29 cellular contexts compared by ENCODE assay signal in genomic region chr5:149041242-149041641, GRCh38. TPM values are rescaled to one million over a fixed set of nuclear protein-coding genes. Genes with fewer than 3 reads are reported as not detected.
A peak's percentile ranks its signal among the peaks of the same experiment; 100 is the strongest.
DNase-seq lines count a peak whose midpoint lies in the region; ATAC-seq, FAIRE-seq and TF ChIP-seq lines count a peak whose summit lies in the region.
"Had no signal": no experiment of that assay in that cellular context is flagged by ENCODE, and none has a peak within 500 bp of the region (broad histone marks: within the 10 kb centered on the region; RNA-seq: fewer than 3 reads in every experiment).

No MANE protein-coding gene starts in this region.

- no peak for DNase-seq in right cardiac atrium
- no peak for DNase-seq in left ventricle myocardium superior
- peak in 5 of 61 donors; percentile 3 to 30 (median 14) for DNase-seq in caudate nucleus (lab: John Stamatoyannopoulos, UW)
- peak; percentile 70 for DNase-seq in esophagus muscularis mucosa (ENCODE audit: extremely low spot score)
- no peak for DNase-seq in urothelium cell line (ENCODE audit: low spot score)
- DNase-seq in NCI-H345 treated with DMSO at 0.1 percent for 48 hours (lab: John Stamatoyannopoulos, UW; ENCODE audit: unreplicated experiment): no peak
- DNase-seq in thyroid gland: no peak
- no peak for DNase-seq in iPS-NIHi7 (ENCODE audit: extremely low spot score)
- DNase-seq: CD4-positive, alpha-beta memory T cell; COR-L47; DMS53; GOT3; HCEC 1CT; Kasumi-1; NCI-H1105 treated with DMSO at 0.1 percent for 48 hours; NCI-H146; NCI-H1930; NCI-H2107; NCI-H446 treated with DMSO at 0.1 percent for 48 hours; NCI-H526; NCI-H82; NK-92 treated with Interleukin-12 subunit alpha and Interleukin-12 subunit beta, amount 100 ng/mL, for 24 hours; PC-9; RPMI8226; SHP77 had no signal

- no peaks in the 10 kb centered on the region for H3K9me3 ChIP-seq in right cardiac atrium (ENCODE audit: control insufficient read depth, low read length)
- H3K9me3 ChIP-seq in esophagus muscularis mucosa: no peaks in the 10 kb centered on the region
- no peaks in the 10 kb centered on the region for H3K9me3 ChIP-seq in thyroid gland
- H3K9me3 ChIP-seq: BLaER1 had no signal

- WGBS in right cardiac atrium: 68% methylated on average over 5 of the region's 5 CpGs
- 81% methylated on average over 5 of the region's 5 CpGs for WGBS in esophagus muscularis mucosa
- 76 to 87% methylated on average over 5 of the region's 5 CpGs for WGBS in thyroid gland, 2 donors

- no peak for ATAC-seq in right cardiac atrium
- ATAC-seq in left ventricle myocardium superior: no peak
- ATAC-seq: K562 had no signal

- TF ChIP-seq CTCF in esophagus muscularis mucosa (IDR thresholded peaks at IDR 0.05) (no peak), thyroid gland (IDR thresholded peaks at IDR 0.05) (no peak)

- no peak for TF ChIP-seq EP300 in esophagus muscularis mucosa (IDR thresholded peaks at IDR 0.05)

- H3K4me1 ChIP-seq in right cardiac atrium (ENCODE audit: control insufficient read depth, insufficient read depth, low read length) (peaks cover 3% of the 10 kb centered on the region), esophagus muscularis mucosa (no peaks in the 10 kb centered on the region), thyroid gland (no peaks in the 10 kb centered on the region)

- H3K27me3 ChIP-seq in right cardiac atrium (ENCODE audit: control insufficient read depth, insufficient read depth): no peaks in the 10 kb centered on the region
- H3K27me3 ChIP-seq in esophagus muscularis mucosa: no peaks in the 10 kb centered on the region
- no peaks in the 10 kb centered on the region for H3K27me3 ChIP-seq in thyroid gland
- H3K27me3 ChIP-seq: BLaER1 had no signal

- FAIRE-seq in urothelium cell line (lab: Jason Lieb, UNC): peak; percentile 52
- FAIRE-seq: G401.6, HTR-8/SVneo, K562 had no signal

- peaks cover 0 to 5% (median 0%) of the 10 kb centered on the region in 4 donors for H3K36me3 ChIP-seq in esophagus muscularis mucosa
- no peaks in the 10 kb centered on the region for H3K36me3 ChIP-seq in thyroid gland
- H3K36me3 ChIP-seq: BLaER1 had no signal

- H3K27ac ChIP-seq in right cardiac atrium (ENCODE audit: low read length) (peak overlapping the region; percentile 13), caudate nucleus (ENCODE audit: low read depth, low read length) (peak overlapping the region; percentile 7), esophagus muscularis mucosa (replicated peaks in 1 of 4) (no peak overlapping the region), thyroid gland (no peak overlapping the region)
- H3K27ac ChIP-seq: BLaER1, PC-9 had no signal

- H3K4me3 ChIP-seq in right cardiac atrium (ENCODE audit: low read length) (no peak overlapping the region), esophagus muscularis mucosa (no peak overlapping the region), thyroid gland (replicated peaks in 1 of 3) (no peak overlapping the region)
- H3K4me3 ChIP-seq: BLaER1, K562, PC-9 had no signal

- TF ChIP-seq POLR2A in esophagus muscularis mucosa (IDR thresholded peaks at IDR 0.05; ENCODE audit: low read depth) (no peak), thyroid gland (IDR thresholded peaks at IDR 0.05) (no peak)

- intact Hi-C loops in right cardiac atrium (cut with DNase I): loop anchor here in 1 of 4 donors (5.0 kb wide), 1 partner anchor 214 kb away; the partner anchor contains the start of gene ADRB2
- intact Hi-C loops in left ventricle myocardium superior (cut with micrococcal nuclease): no loop called here
- intact Hi-C loops in esophagus muscularis mucosa (cut with DNase I): no loop called here
- intact Hi-C loops in thyroid gland (cut with DNase I): no loop called here

RNA-seq across cellular contexts. Expression of gene SH3TC2, which starts 21.6 kb away (rescaled TPM):
- total RNA-seq in right cardiac atrium (10 to 100 TPM in 3 of 4 donors, 1 to 10 TPM in 1; 6.7 to 17.9 (median 14.7) TPM), left ventricle myocardium superior (15.7 TPM), esophagus muscularis mucosa (1 to 10 TPM in 3 of 4 donors, under 1 TPM in 1; 0.84 to 2.4 (median 1.7) TPM), thyroid gland (1 to 10 TPM in 3 of 4 donors, under 1 TPM in 1; 0.83 to 2.0 (median 1.5) TPM)
- polyA plus RNA-seq in right cardiac atrium: 4.9 TPM
- total RNA-seq: CD4-positive, alpha-beta memory T cell had no signal
- polyA plus RNA-seq: CD4-positive, alpha-beta memory T cell had no signal

Comparison
In these comparisons a context has a peak if more than half of its experiments do, and no peak if none do; other contexts are left out.
1. H3K27ac ChIP-seq: peak in right cardiac atrium (single experiment) and caudate nucleus (single experiment); none in esophagus muscularis mucosa (0 of 4) and thyroid gland (0 of 3).